Comparison of ENCODE assay signal across 16 cellular contexts in genomic region chr9:83355024-83355444, GRCh38.
A peak's percentile ranks its signal among the peaks of the same experiment; 100 is the strongest.
DNase-seq lines count a peak whose midpoint lies in the region; ATAC-seq, FAIRE-seq and TF ChIP-seq lines count a peak whose summit lies in the region.
"Had no signal": no experiment of that assay in that cellular context is flagged by ENCODE, and none has a peak within 500 bp of the region (broad histone marks: within the 10 kb centered on the region; RNA-seq: fewer than 3 reads in every experiment).

No MANE protein-coding gene starts in this region.

- no peak overlapping the region for H3K4me3 ChIP-seq in A549
- H3K4me3 ChIP-seq in epithelial cell of esophagus (ENCODE audit: low read length) = no peak overlapping the region

- no peak for TF ChIP-seq RAD21 in A549 (conservative IDR thresholded peaks at IDR 0.05 in 1 of 2, IDR thresholded peaks at IDR 0.05 in 1 of 2)

- POLR2A ChIA-PET in A549 (lab: Yijun Ruan, JAX) = no interaction called here

- no peaks in the 10 kb centered on the region for H3K4me1 ChIP-seq in A549

- no peaks in the 10 kb centered on the region for H3K9me3 ChIP-seq in A549

- no peak for FAIRE-seq in A549 (lab: Jason Lieb, UNC)
- FAIRE-seq: GM12892, GM19239 had no signal

- ATAC-seq in A549 = no peak
- ATAC-seq in GM21360 (IDR thresholded peaks at IDR 0.05; ENCODE audit: unreplicated experiment) = no peak
- ATAC-seq: left lobe of liver had no signal

- H3K4me2 ChIP-seq in A549 = no peak overlapping the region

- DNase-seq in A549 (ENCODE audit: low read depth in 1 of 2, low spot score in 1 of 2) (no peak), LHCN-M2 (ENCODE audit: low read depth) (peak; percentile 76), epithelial cell of esophagus (ENCODE audit: low read depth) (peak; percentile 28), islet precursor cell (peak; percentile 59), HK-2 (ENCODE audit: unreplicated experiment) (no peak), NCI-H2081 treated with DMSO at 0.1 percent for 48 hours (lab: John Stamatoyannopoulos, UW) (no peak), UCSD-AML1 (lab: John Stamatoyannopoulos, UW; ENCODE audit: unreplicated experiment) (no peak)
- DNase-seq: activated naive CD8-positive, alpha-beta T cell treated with anti-CD3 and anti-CD28 coated beads, Interleukin-2, amount 10 ng/mL, durations not matched to agents 7 days and 5 days; H9; NCI-H1436 treated with DMSO at 0.1 percent for 48 hours; SIG-M5; stimulated activated CD4-positive, alpha-beta T cell treated with anti-CD3 and anti-CD28 coated beads, Interleukin-12 subunit alpha, Interleukin-12 subunit beta, amount 100 ng/mL, for 4 hours had no signal

- no peak overlapping the region for H3K27ac ChIP-seq in A549

- CTCF ChIA-PET in A549 (lab: Yijun Ruan, JAX) = interaction anchor here (2.4 kb wide), 1 partner anchor 21 kb away, joined by 10 read pairs; no protein-coding TSS in a partner anchor

- no peak for TF ChIP-seq EP300 in A549 (IDR thresholded peaks at IDR 0.05)

- TF ChIP-seq CTCF in A549 (IDR thresholded peaks at IDR 0.05) (no peak), epithelial cell of esophagus (IDR thresholded peaks at IDR 0.05; ENCODE audit: insufficient read depth, low read depth, low read length, missing control alignments) (no peak)

- WGBS in A549 (ENCODE audit: missing lambda C conversion rate) = 71% methylated on average over 4 of the region's 4 CpGs

- no peak for TF ChIP-seq POLR2A in A549 (IDR thresholded peaks at IDR 0.05; ENCODE audit: low read length)

TF ChIP-seq in A549, 52 proteins besides CTCF, POLR2A, EP300 and RAD21:
- TF ChIP-seq E2F6 (IDR thresholded peaks at IDR 0.05; ENCODE audit: borderline replicate concordance, low read depth) = no peak
- TF ChIP-seq REST (IDR thresholded peaks at IDR 0.05) = peak; percentile 57; the same call in 1 of the 2 replicates

Comparison
In these comparisons a context has a peak if more than half of its experiments do, and no peak if none do; other contexts are left out.
1. DNase-seq: peak in LHCN-M2 (single experiment), epithelial cell of esophagus (single experiment) and islet precursor cell (single experiment); none in A549 (0 of 2), HK-2 (single experiment), NCI-H2081 treated with DMSO at 0.1 percent for 48 hours (single experiment) and UCSD-AML1 (single experiment).